ENCODE assay signal across 3 cellular contexts in the genomic region with DNA sequence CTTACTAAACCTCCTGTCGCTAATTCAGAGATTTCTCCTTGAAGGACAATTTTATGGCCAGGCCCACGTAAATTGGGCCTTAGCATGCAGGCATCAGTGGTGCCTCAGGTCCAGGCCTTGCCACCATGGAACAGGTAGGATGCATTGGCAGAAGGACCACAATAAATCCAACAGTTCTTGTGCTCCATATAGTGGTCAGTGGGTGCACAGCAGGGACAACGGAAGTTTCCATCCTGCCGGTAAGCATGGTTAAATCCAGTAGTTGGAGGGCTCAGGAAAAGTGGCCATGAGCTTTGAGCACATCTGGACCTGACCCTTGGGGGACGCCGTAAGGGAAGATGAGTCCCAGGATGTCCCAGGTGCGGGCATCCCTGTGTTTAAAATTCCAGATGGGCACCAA. TPM values are rescaled to one million over a fixed set of nuclear protein-coding genes. Genes with fewer than 3 reads are reported as not detected.
"Had no signal": no experiment of that assay in that cellular context is flagged by ENCODE, and none has a peak within 500 bp of the region (broad histone marks: within the 10 kb centered on the region; RNA-seq: fewer than 3 reads in every experiment).

No MANE protein-coding gene starts in this region.

RNA-seq across cellular contexts. Expression of a gene that starts 11.7 kb away (rescaled TPM):
- total RNA-seq: GM23248, HFFc6 had no signal
- polyA plus RNA-seq: GM23248, IgD-negative memory B cell had no signal

RNA-seq across cellular contexts. Expression of a gene that starts 54.1 kb away (rescaled TPM):
- total RNA-seq: GM23248, HFFc6 had no signal
- polyA plus RNA-seq: GM23248, IgD-negative memory B cell had no signal
